20 cellular contexts compared by ENCODE assay signal in genomic region chr4:7676376-7676775, GRCh38.
"Had no signal": no experiment of that assay in that cellular context is flagged by ENCODE, and none has a peak within 500 bp of the region (broad histone marks: within the 10 kb centered on the region; RNA-seq: fewer than 3 reads in every experiment).

No MANE protein-coding gene starts in this region.

- H3K27ac Mint-ChIP-seq: activated CD4-positive, alpha-beta T cell treated with anti-CD3 and anti-CD28 coated beads for 36 hours; activated naive CD8-positive, alpha-beta T cell treated with anti-CD3 and anti-CD28 coated beads for 36 hours; stimulated activated naive B cell treated with anti-CD40 and anti-IgM and Interleukin-4, amounts not matched to agents 10 μg/mL and 1 μg/mL and 100 μg/mL, for 72 hours; WTC11 had no signal

- H3K27ac ChIP-seq: left lung, sigmoid colon, uterus had no signal

- ATAC-seq: activated CD4-positive, alpha-beta T cell treated with anti-CD3 and anti-CD28 coated beads for 36 hours; left lung; stimulated activated naive B cell treated with anti-CD40 and anti-IgM and Interleukin-4, amounts not matched to agents 10 μg/mL and 1 μg/mL and 100 μg/mL, for 72 hours; WTC11 had no signal

- H3K4me2 ChIP-seq: smooth muscle cell had no signal

- H3K27me3 Mint-ChIP-seq: activated naive CD8-positive, alpha-beta T cell treated with anti-CD3 and anti-CD28 coated beads for 36 hours had no signal

- DNase-seq: activated CD4-positive, alpha-beta T cell treated with anti-CD3 and anti-CD28 coated beads for 36 hours; activated CD4-positive, alpha-beta T cell treated with anti-CD3 and anti-CD28 coated beads, Interleukin-2, amount 50 U/mL, for 48 hours; activated naive CD4-positive, alpha-beta T cell treated with Interleukin-2 at 50 U/mL for 16 hours; activated naive CD8-positive, alpha-beta T cell treated with anti-CD3 and anti-CD28 coated beads for 36 hours; activated T-cell treated with anti-CD3 and anti-CD28 coated beads, Interleukin-2, amount 50 U/mL, for 48 hours; cerebellar nuclear complex; cortex of kidney; kidney glomerular epithelial cell; midbrain; occipital lobe; sigmoid colon; stimulated activated CD4-positive, alpha-beta T cell treated with anti-CD3 and anti-CD28 coated beads, Interleukin-15, amount 100 ng/mL, for 24 hours; stimulated activated naive B cell treated with anti-CD40 and anti-IgM and Interleukin-4, amounts not matched to agents 10 μg/mL and 1 μg/mL and 100 μg/mL, for 72 hours; T1000; trophoblast cell; uterus had no signal

- H3K4me3 Mint-ChIP-seq: activated CD4-positive, alpha-beta T cell treated with anti-CD3 and anti-CD28 coated beads for 36 hours; activated naive CD8-positive, alpha-beta T cell treated with anti-CD3 and anti-CD28 coated beads for 36 hours; stimulated activated naive B cell treated with anti-CD40 and anti-IgM and Interleukin-4, amounts not matched to agents 10 μg/mL and 1 μg/mL and 100 μg/mL, for 72 hours; WTC11 had no signal

- H3K4me1 ChIP-seq: sigmoid colon, uterus had no signal

- H3K4me1 Mint-ChIP-seq: activated CD4-positive, alpha-beta T cell treated with anti-CD3 and anti-CD28 coated beads for 36 hours; activated naive CD8-positive, alpha-beta T cell treated with anti-CD3 and anti-CD28 coated beads for 36 hours; stimulated activated naive B cell treated with anti-CD40 and anti-IgM and Interleukin-4, amounts not matched to agents 10 μg/mL and 1 μg/mL and 100 μg/mL, for 72 hours; WTC11 had no signal

- H3K36me3 ChIP-seq: left lung, sigmoid colon, uterus had no signal

- H3K27me3 ChIP-seq: sigmoid colon, uterus had no signal

- H3K36me3 Mint-ChIP-seq: activated naive CD8-positive, alpha-beta T cell treated with anti-CD3 and anti-CD28 coated beads for 36 hours; stimulated activated naive B cell treated with anti-CD40 and anti-IgM and Interleukin-4, amounts not matched to agents 10 μg/mL and 1 μg/mL and 100 μg/mL, for 72 hours had no signal

- H3K9me3 ChIP-seq: uterus had no signal

- H3K4me3 ChIP-seq: left lung, lung, sigmoid colon, smooth muscle cell, uterus had no signal
